20 cellular contexts compared by ENCODE assay signal in genomic region chr16:4101421-4102275, GRCh38. TPM values are rescaled to one million over a fixed set of nuclear protein-coding genes. Genes with fewer than 3 reads are reported as not detected.
DNase-seq lines count a peak whose midpoint lies in the region; ATAC-seq and TF ChIP-seq lines count a peak whose summit lies in the region.
"Had no signal": no experiment of that assay in that cellular context is flagged by ENCODE, and none has a peak within 500 bp of the region (broad histone marks: within the 10 kb centered on the region; RNA-seq: fewer than 3 reads in every experiment).

No MANE protein-coding gene starts in this region.

- H3K4ac ChIP-seq in trophoblast cell (ENCODE audit: low read depth, low read length): no peak overlapping the region

- CTCF ChIA-PET in Panc1 (lab: Charles Lee): interaction anchor here (0.6 kb wide), 1 partner anchor 244 kb away, joined by 4 read pairs; no protein-coding TSS in a partner anchor

- H3K79me2 ChIP-seq in trophoblast cell (ENCODE audit: control insufficient read depth, insufficient read depth, low read length, poor library complexity): no peaks in the 10 kb centered on the region

- no peak overlapping the region for H3K4me2 ChIP-seq in trophoblast cell (ENCODE audit: low read length)
- H3K4me2 ChIP-seq: KMS-11 had no signal

- peak overlapping the region; percentile 77 for H3K27ac ChIP-seq in Panc1 (ENCODE audit: low read length)
- peak overlapping the region; percentile 30 to 43 (median 39) for H3K27ac ChIP-seq in right lobe of liver
- no peak overlapping the region for H3K27ac ChIP-seq in skeletal muscle tissue (ENCODE audit: low read depth, low read length)
- no peak overlapping the region for H3K27ac ChIP-seq in trophoblast cell (ENCODE audit: low read depth, low read length)
- H3K27ac ChIP-seq: adrenal gland, KMS-11, uterus had no signal

- H4K91ac ChIP-seq in trophoblast cell (ENCODE audit: low read depth, low read length): no peak overlapping the region

- no peak overlapping the region for H2BK5ac ChIP-seq in trophoblast cell (ENCODE audit: low read depth, low read length, poor library complexity)

- H3K4me3 ChIP-seq in Panc1 (ENCODE audit: low read depth in 2 of 2, low read length in 2 of 2): no peak overlapping the region
- H3K4me3 ChIP-seq in fibroblast of the aortic adventitia (ENCODE audit: low read depth, low read length): peak overlapping the region; percentile 32
- peak overlapping the region in 1 of 3 donors; percentile 13 for H3K4me3 ChIP-seq in right lobe of liver
- peak overlapping the region in 2 of 3 donors; percentile 4 to 8 for H3K4me3 ChIP-seq in skeletal muscle tissue (ENCODE audit: low read length in 3 of 3)
- H3K4me3 ChIP-seq in trophoblast cell (ENCODE audit: low read depth, low read length): no peak overlapping the region
- H3K4me3 ChIP-seq: adrenal gland, lung, uterus had no signal

- H2BK120ac ChIP-seq in trophoblast cell (ENCODE audit: insufficient read depth, low read length, poor library complexity): no peak overlapping the region

- DNase-seq in Panc1 (ENCODE audit: low read depth, low spot score) (no peak), fibroblast of the aortic adventitia (ENCODE audit: low read depth) (peak; percentile 65), right lobe of liver (no peak), UCSD-AML1 (lab: John Stamatoyannopoulos, UW; ENCODE audit: unreplicated experiment) (no peak), kidney glomerular epithelial cell (lab: John Stamatoyannopoulos, UW) (no peak), trophoblast cell (no peak), SHP77 (lab: John Stamatoyannopoulos, UW) (no peak)
- DNase-seq: activated CD4-positive, alpha-beta memory T cell treated with anti-CD3 and anti-CD28 coated beads for 36 hours; activated gamma-delta T cell; adrenal gland; C1 segment of cervical spinal cord; H9; immature natural killer cell; NCI-H524 treated with DMSO at 0.1 percent for 48 hours; substantia nigra; uterus had no signal

- H3K9ac ChIP-seq in skeletal muscle tissue (ENCODE audit: low read depth in 1 of 3, low read length in 3 of 3): no peak overlapping the region
- no peak overlapping the region for H3K9ac ChIP-seq in trophoblast cell (ENCODE audit: low read length)
- H3K9ac ChIP-seq: KMS-11 had no signal

- H3K79me1 ChIP-seq in trophoblast cell (ENCODE audit: low read length): no peaks in the 10 kb centered on the region

- H4K8ac ChIP-seq in trophoblast cell (ENCODE audit: low read depth, low read length): no peak overlapping the region

- no peak overlapping the region for H2BK12ac ChIP-seq in trophoblast cell (ENCODE audit: low read length)

- no peak overlapping the region for H3K18ac ChIP-seq in trophoblast cell (ENCODE audit: low read length)

- TF ChIP-seq CTCF in Panc1 (IDR thresholded peaks at IDR 0.05) (no peak), fibroblast of the aortic adventitia (IDR thresholded peaks at IDR 0.05; ENCODE audit: insufficient read depth, low read length) (no peak), right lobe of liver (IDR thresholded peaks at IDR 0.05) (no peak)

- WGBS in right lobe of liver (ENCODE audit: insufficient coverage, low coverage, low lambda C conversion rate, missing lambda C conversion rate): 41% methylated on average over 22 of the region's 22 CpGs
- WGBS in trophoblast cell (ENCODE audit: extremely low coverage, insufficient coverage, insufficient read length): no CpG with 5 or more reads among the region's 22 CpGs

- H3K4me1 ChIP-seq in Panc1 (ENCODE audit: control insufficient read depth, insufficient read depth, low read length) (peaks cover 45% of the 10 kb centered on the region), right lobe of liver (peaks cover 0 to 15% (median 0%) of the 10 kb centered on the region in 4 donors), skeletal muscle tissue (ENCODE audit: control insufficient read depth in 3 of 3, insufficient read depth in 3 of 3, low read length in 3 of 3) (peaks cover 13 to 44% (median 24%) of the 10 kb centered on the region in 3 donors), trophoblast cell (ENCODE audit: control insufficient read depth in 1 of 2, insufficient read depth in 2 of 2, low read length in 2 of 2) (peaks cover 3 to 8% of the 10 kb centered on the region in 2 experiments)
- H3K4me1 ChIP-seq: adrenal gland, uterus had no signal

- no TSS peak for BruUV-seq in Panc1 (replicated peaks; lab: Mats Ljungman, UMichigan)

- intact Hi-C loops in Panc1 (cut with micrococcal nuclease; ENCODE audit: unreplicated experiment): no loop called here
- intact Hi-C loops in right lobe of liver (cut with DNase I): loop anchor here in 1 of 2 donors (10.0 kb wide), 1 partner anchor 87 kb away; no protein-coding TSS in a partner anchor

- ATAC-seq in Panc1 (no peak), right lobe of liver (peak; percentile 77 to 84 (median 77))
- ATAC-seq: SK-N-SH treated with all-trans-retinoic acid at 6 μM for 48 hours had no signal

- in situ Hi-C loops in Panc1 (cut with HindIII; ENCODE audit: low pct_unique_long_range_greater_than_20kb, low sequenced_read_pairs): no loop called here

- H3K36me3 ChIP-seq in Panc1 (ENCODE audit: control insufficient read depth, insufficient read depth, low read length) (no peaks in the 10 kb centered on the region), right lobe of liver (no peaks in the 10 kb centered on the region), skeletal muscle tissue (ENCODE audit: control insufficient read depth in 3 of 3, insufficient read depth in 3 of 3, low read length in 3 of 3) (peaks cover 0 to 8% (median 3%) of the 10 kb centered on the region in 3 donors), trophoblast cell (ENCODE audit: control insufficient read depth in 1 of 2, insufficient read depth in 2 of 2, low read length in 2 of 2) (peaks cover 0 to 2% of the 10 kb centered on the region in 2 experiments)
- H3K36me3 ChIP-seq: adrenal gland, uterus had no signal

- H2AK5ac ChIP-seq in trophoblast cell (ENCODE audit: low read length): no peak overlapping the region

- H4K12ac ChIP-seq in trophoblast cell (ENCODE audit: low read depth, low read length): no peak overlapping the region

- H2AFZ ChIP-seq in trophoblast cell (ENCODE audit: insufficient read depth, low read length, poor library complexity): no peak overlapping the region

- POLR2A ChIA-PET in Panc1 (lab: Charles Lee): interaction anchor here (0.6 to 0.7 kb wide), 4 partner anchors 9 to 252 kb away, joined by 4 to 14 read pairs (median 6); no protein-coding TSS in a partner anchor

- H3K23ac ChIP-seq in trophoblast cell (ENCODE audit: low read length): no peak overlapping the region

- H3K14ac ChIP-seq in trophoblast cell (ENCODE audit: low read length): no peak overlapping the region

- no peaks in the 10 kb centered on the region for H3K27me3 ChIP-seq in Panc1 (ENCODE audit: control insufficient read depth, insufficient read depth, low read length)
- no peaks in the 10 kb centered on the region for H3K27me3 ChIP-seq in right lobe of liver
- no peaks in the 10 kb centered on the region for H3K27me3 ChIP-seq in skeletal muscle tissue (ENCODE audit: control insufficient read depth in 3 of 3, insufficient read depth in 3 of 3, low read length in 3 of 3)
- no peaks in the 10 kb centered on the region for H3K27me3 ChIP-seq in trophoblast cell (ENCODE audit: insufficient read depth, low read length)
- H3K27me3 ChIP-seq: adrenal gland, uterus had no signal

- TF ChIP-seq POLR2A in right lobe of liver (IDR thresholded peaks at IDR 0.05): no peak

- H3K9me3 ChIP-seq in Panc1 (ENCODE audit: control insufficient read depth, insufficient read depth, low read depth, low read length) (no peaks in the 10 kb centered on the region), right lobe of liver (no peaks in the 10 kb centered on the region), skeletal muscle tissue (ENCODE audit: control insufficient read depth in 3 of 3, low read length in 3 of 3) (no peaks in the 10 kb centered on the region), trophoblast cell (ENCODE audit: insufficient read depth, low read depth, low read length) (peaks cover 2% of the 10 kb centered on the region)
- H3K9me3 ChIP-seq: adrenal gland, uterus had no signal

RNA-seq across cellular contexts. Expression of gene ADCY9, which starts 14.6 kb away (rescaled TPM):
- total RNA-seq in Panc1 (2021; ENCODE audit: unreplicated experiment) (29.8 TPM), fibroblast of the aortic adventitia (ENCODE audit: low replicate concordance) (11.2 and 23.6 TPM in 2 replicates), right lobe of liver (10 to 100 TPM; 17.3 to 41.5 (median 25.6) TPM), skeletal muscle tissue (8.9 TPM)
- polyA plus RNA-seq in Panc1 (2012; ENCODE audit: insufficient read length): 23.2 TPM
- 9.8 and 10.3 TPM in 2 replicates for polyA plus RNA-seq in trophoblast cell (2013)

Comparison
In these comparisons a context has a peak if more than half of its experiments do, and no peak if none do; other contexts are left out.
1. H3K27ac ChIP-seq: peak in Panc1 (single experiment) and right lobe of liver (3 of 3); none in skeletal muscle tissue (single experiment) and trophoblast cell (single experiment).
2. H3K4me3 ChIP-seq: peak in fibroblast of the aortic adventitia (single experiment) and skeletal muscle tissue (2 of 3); none in Panc1 (0 of 2) and trophoblast cell (single experiment).